ENCODE assay signal across 23 cellular contexts in the genomic region with DNA sequence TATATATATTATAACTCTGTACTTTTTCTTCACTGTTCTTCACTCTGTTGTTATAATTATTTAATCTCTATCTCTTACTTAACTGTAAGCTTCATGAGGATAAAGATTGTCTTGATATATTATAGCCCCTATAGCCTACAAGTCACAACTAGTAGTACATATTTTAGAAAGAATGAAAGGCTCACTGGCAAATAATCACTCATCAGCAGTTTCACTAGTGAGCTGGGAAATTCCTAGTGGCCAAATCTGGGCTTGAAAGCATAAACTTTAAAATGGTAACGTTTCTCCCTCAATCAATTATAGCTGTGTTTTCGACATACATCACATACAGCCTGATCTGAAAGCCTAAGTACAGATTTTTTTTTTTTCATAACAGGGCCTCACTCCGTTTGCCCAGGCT.
"Had no signal": no experiment of that assay in that cellular context is flagged by ENCODE, and none has a peak within 500 bp of the region (broad histone marks: within the 10 kb centered on the region; RNA-seq: fewer than 3 reads in every experiment).

No MANE protein-coding gene starts in this region.

- H3K4me1 Mint-ChIP-seq: activated naive CD4-positive, alpha-beta T cell treated with anti-CD3 and anti-CD28 coated beads, Interleukin-2, amount 10 ng/mL, durations not matched to agents 7 days and 5 days had no signal

- ATAC-seq: activated naive CD8-positive, alpha-beta T cell treated with anti-CD3 and anti-CD28 coated beads, Interleukin-2, amount 50 U/mL, for 24 hours; stimulated activated naive CD8-positive, alpha-beta T cell treated with anti-CD3 and anti-CD28 coated beads, Interleukin-15, Interleukin-2, amounts not matched to agents 100 U/mL and 50 U/mL, for 24 hours had no signal

- H3K4me3 ChIP-seq: dorsolateral prefrontal cortex, left ventricle myocardium inferior, prostate gland, right atrium auricular region, tibial artery had no signal

- H3K4me3 Mint-ChIP-seq: activated naive CD4-positive, alpha-beta T cell treated with anti-CD3 and anti-CD28 coated beads, Interleukin-2, amount 10 ng/mL, durations not matched to agents 7 days and 5 days; activated naive CD8-positive, alpha-beta T cell treated with anti-CD3 and anti-CD28 coated beads, Interleukin-2, amount 50 U/mL, for 24 hours; brain; neural crest cell had no signal

- H3K27ac ChIP-seq: dorsolateral prefrontal cortex, left ventricle myocardium inferior, prostate gland, right atrium auricular region, tibial artery had no signal

- H3K36me3 Mint-ChIP-seq: brain had no signal

- H3K27me3 Mint-ChIP-seq: activated naive CD4-positive, alpha-beta T cell treated with anti-CD3 and anti-CD28 coated beads, Interleukin-2, amount 10 ng/mL, durations not matched to agents 7 days and 5 days; activated naive CD8-positive, alpha-beta T cell treated with anti-CD3 and anti-CD28 coated beads, Interleukin-2, amount 50 U/mL, for 24 hours; brain had no signal

- DNase-seq: activated CD4-positive, alpha-beta T cell treated with anti-CD3 and anti-CD28 coated beads, Interleukin-2, amount 50 U/mL, for 1 hour; activated CD4-positive, CD25-positive, alpha-beta regulatory T cell treated with anti-CD3 and anti-CD28 coated beads, Interleukin-2, amount 50 U/mL, for 72 hours; activated CD8-positive, alpha-beta memory T cell treated with anti-CD3 and anti-CD28 coated beads, Interleukin-2, amount 50 U/mL, for 4 hours; activated effector memory CD4-positive, alpha-beta T cell treated with Interleukin-2 at 50 U/mL for 16 hours; activated naive CD4-positive, alpha-beta T cell treated with anti-CD3 and anti-CD28 coated beads, Interleukin-2, amount 10 ng/mL, durations not matched to agents 7 days and 5 days; activated naive CD8-positive, alpha-beta T cell treated with anti-CD3 and anti-CD28 coated beads, Interleukin-2, amount 50 U/mL, for 24 hours; activated T-cell treated with anti-CD3 and anti-CD28 coated beads, Interleukin-2, amount 50 U/mL, for 48 hours; anterior cingulate cortex; caudate nucleus; dorsolateral prefrontal cortex; erythroblast; left ventricle myocardium inferior; stimulated activated CD4-positive, alpha-beta T cell treated with anti-CD3 and anti-CD28 coated beads, Interleukin-2, amount 100 ng/mL, for 24 hours; stimulated activated naive CD8-positive, alpha-beta T cell treated with anti-CD3 and anti-CD28 coated beads, Interleukin-15, Interleukin-2, amounts not matched to agents 100 U/mL and 50 U/mL, for 24 hours; substantia nigra; tibial artery had no signal

- H3K27me3 ChIP-seq: dorsolateral prefrontal cortex, right atrium auricular region, tibial artery had no signal

- H3K27ac Mint-ChIP-seq: activated naive CD4-positive, alpha-beta T cell treated with anti-CD3 and anti-CD28 coated beads, Interleukin-2, amount 10 ng/mL, durations not matched to agents 7 days and 5 days; activated naive CD8-positive, alpha-beta T cell treated with anti-CD3 and anti-CD28 coated beads, Interleukin-2, amount 50 U/mL, for 24 hours; brain had no signal

- H3K36me3 ChIP-seq: left ventricle myocardium inferior, prostate gland, right atrium auricular region, tibial artery had no signal

- FAIRE-seq: colon, frontal cortex, urothelium cell line had no signal

- H3K9me3 Mint-ChIP-seq: activated naive CD4-positive, alpha-beta T cell treated with anti-CD3 and anti-CD28 coated beads, Interleukin-2, amount 10 ng/mL, durations not matched to agents 7 days and 5 days; activated naive CD8-positive, alpha-beta T cell treated with anti-CD3 and anti-CD28 coated beads, Interleukin-2, amount 50 U/mL, for 24 hours; brain; neural crest cell had no signal

- H3K9me3 ChIP-seq: left ventricle myocardium inferior, prostate gland, right atrium auricular region, tibial artery had no signal

- H3K4me1 ChIP-seq: prostate gland, right atrium auricular region had no signal
